28 cellular contexts compared by ENCODE assay signal in genomic region chr9:34826999-34827538, GRCh38.
DNase-seq lines count a peak whose midpoint lies in the region; ATAC-seq, FAIRE-seq and TF ChIP-seq lines count a peak whose summit lies in the region.
"Had no signal": no experiment of that assay in that cellular context is flagged by ENCODE, and none has a peak within 500 bp of the region (broad histone marks: within the 10 kb centered on the region; RNA-seq: fewer than 3 reads in every experiment).

No MANE protein-coding gene starts in this region.

- H3K9ac ChIP-seq in keratinocyte (ENCODE audit: control insufficient read depth, extremely low read depth, insufficient read depth, low read length) = no peak overlapping the region
- H3K9ac ChIP-seq: BLaER1 had no signal

- CTCF ChIA-PET in HEK293 (lab: Yijun Ruan, JAX) = no interaction called here

- intact Hi-C loops in esophagus muscularis mucosa (cut with DNase I) = no loop called here

- no peak for ATAC-seq in HG02885 (IDR thresholded peaks at IDR 0.05; ENCODE audit: poor library complexity, unreplicated experiment)
- ATAC-seq: CD8-positive, alpha-beta T cell; GM12878 had no signal

- no peak overlapping the region for H2AFZ ChIP-seq in keratinocyte (ENCODE audit: control insufficient read depth, low read length)

- DNase-seq in bronchial epithelial cell (ENCODE audit: low read depth) (no peak), esophagus muscularis mucosa (ENCODE audit: extremely low spot score) (peak; percentile 90), keratinocyte (ENCODE audit: low read depth, low spot score) (no peak), D341Med (ENCODE audit: low spot score) (no peak), HTR-8/SVneo (ENCODE audit: insufficient read length, low spot score) (no peak)
- no peak for DNase-seq in stimulated activated CD4-positive, alpha-beta T cell treated with anti-CD3 and anti-CD28 coated beads, Interleukin-2, amount 100 ng/mL, for 24 hours
- DNase-seq: 8988T; ACHN; BE2C; C1 segment of cervical spinal cord; Caco-2; Calu3; CD4-positive, CD25-positive, alpha-beta regulatory T cell; CD8-positive, alpha-beta T cell; DMS 273 treated with DMSO at 0.1 percent for 48 hours; DMS153; DMS53; DMS79; DND-41; EL; GDM1 had no signal

- POLR2A ChIA-PET in HEK293 (lab: Yijun Ruan, JAX) = no interaction called here

- no peak overlapping the region for H3K4me2 ChIP-seq in keratinocyte (ENCODE audit: control insufficient read depth, extremely low read depth, insufficient read depth, low read depth, low read length)
- H3K4me2 ChIP-seq: BLaER1 had no signal

- H3K4me3 ChIP-seq in HEK293 (ENCODE audit: low read depth, low read length) = no peak overlapping the region
- H3K4me3 ChIP-seq in bronchial epithelial cell (ENCODE audit: low read depth, low read length) = no peak overlapping the region
- H3K4me3 ChIP-seq in esophagus muscularis mucosa = no peak overlapping the region
- no peak overlapping the region for H3K4me3 ChIP-seq in keratinocyte (ENCODE audit: control insufficient read depth in 2 of 3, extremely low read depth in 1 of 3, insufficient read depth in 2 of 3, low read depth in 1 of 3, low read length in 3 of 3)
- H3K4me3 ChIP-seq: BLaER1, GM12878 had no signal

- no peak for TF ChIP-seq EP300 in esophagus muscularis mucosa (IDR thresholded peaks at IDR 0.05)

- H3K4me1 ChIP-seq in HEK293 (ENCODE audit: control insufficient read depth, insufficient read depth, low read length) (no peaks in the 10 kb centered on the region), esophagus muscularis mucosa (no peaks in the 10 kb centered on the region), keratinocyte (ENCODE audit: control insufficient read depth, extremely low read depth, insufficient read depth, low read length) (no peaks in the 10 kb centered on the region)
- H3K4me1 ChIP-seq: BE2C, BLaER1, Caco-2 had no signal

- peak; percentile 7 for FAIRE-seq in bronchial epithelial cell (lab: Jason Lieb, UNC)
- peak; percentile 5 for FAIRE-seq in keratinocyte (lab: Jason Lieb, UNC)
- FAIRE-seq in HTR-8/SVneo (lab: Jason Lieb, UNC) = no peak
- FAIRE-seq: A204.1, GM12878, GM12892, GM18507 had no signal

- no peak overlapping the region for H3K27ac ChIP-seq in HEK293 (ENCODE audit: extremely low read depth, low read depth, low read length)
- no peak overlapping the region for H3K27ac ChIP-seq in esophagus muscularis mucosa (replicated peaks in 1 of 4)
- no peak overlapping the region for H3K27ac ChIP-seq in keratinocyte (ENCODE audit: control insufficient read depth, insufficient read depth, low read length)
- H3K27ac ChIP-seq: BLaER1 had no signal

- H3K27me3 ChIP-seq in bronchial epithelial cell (ENCODE audit: control insufficient read depth, insufficient read depth, low read length) (peaks cover 2% of the 10 kb centered on the region), esophagus muscularis mucosa (no peaks in the 10 kb centered on the region), keratinocyte (ENCODE audit: control insufficient read depth, extremely low read depth, insufficient read depth, low read length) (peaks cover 15% of the 10 kb centered on the region)
- H3K27me3 ChIP-seq: BLaER1 had no signal

- no peak for TF ChIP-seq CTCF in HEK293 (tag by site-specific recombination; IDR thresholded peaks at IDR 0.05)
- no peak for TF ChIP-seq CTCF in bronchial epithelial cell (IDR thresholded peaks at IDR 0.05; ENCODE audit: insufficient read depth, low read length, severe bottlenecking)
- TF ChIP-seq CTCF in esophagus muscularis mucosa (IDR thresholded peaks at IDR 0.05) = no peak
- no peak for TF ChIP-seq CTCF in keratinocyte (optimal IDR thresholded peaks at IDR 0.05 in 1 of 3, IDR thresholded peaks at IDR 0.05 in 1 of 3, conservative IDR thresholded peaks at IDR 0.05 in 1 of 3; ENCODE audit: extremely low read depth in 1 of 3, insufficient read depth in 2 of 3, low read length in 3 of 3)

- no peaks in the 10 kb centered on the region for H4K20me1 ChIP-seq in keratinocyte (ENCODE audit: control insufficient read depth, extremely low read depth, insufficient read depth, low read length)
- H4K20me1 ChIP-seq: BLaER1 had no signal

- H3K9me3 ChIP-seq in HEK293 (ENCODE audit: control insufficient read depth, insufficient read depth, low read depth, low read length) (no peaks in the 10 kb centered on the region), esophagus muscularis mucosa (no peaks in the 10 kb centered on the region), keratinocyte (ENCODE audit: control insufficient read depth, low read depth, low read length) (no peaks in the 10 kb centered on the region)
- H3K9me3 ChIP-seq: BE2C, BLaER1, Caco-2 had no signal

- H3K9me1 ChIP-seq in keratinocyte (ENCODE audit: control insufficient read depth, extremely low read depth, insufficient read depth, low read length) = no peaks in the 10 kb centered on the region

- TF ChIP-seq POLR2A in esophagus muscularis mucosa (IDR thresholded peaks at IDR 0.05; ENCODE audit: low read depth) = no peak

- dilution Hi-C loops in keratinocyte (cut with MboI; ENCODE audit: extremely low pct_ligation_motif_present, low sequenced_read_pairs) = no loop called here

- H3K36me3 ChIP-seq in HEK293 (ENCODE audit: control insufficient read depth in 2 of 2, insufficient read depth in 1 of 2, low read length in 2 of 2) = no peaks in the 10 kb centered on the region
- H3K36me3 ChIP-seq in bronchial epithelial cell (ENCODE audit: control insufficient read depth, insufficient read depth, low read length) = no peaks in the 10 kb centered on the region
- no peaks in the 10 kb centered on the region for H3K36me3 ChIP-seq in esophagus muscularis mucosa
- no peaks in the 10 kb centered on the region for H3K36me3 ChIP-seq in keratinocyte (ENCODE audit: control insufficient read depth in 2 of 2, extremely low read depth in 1 of 2, insufficient read depth in 2 of 2, low read length in 2 of 2)
- H3K36me3 ChIP-seq: BE2C, BLaER1 had no signal

- no peaks in the 10 kb centered on the region for H3K79me2 ChIP-seq in keratinocyte (ENCODE audit: control insufficient read depth, insufficient read depth, low read length)

TF ChIP-seq in HEK293, 187 proteins besides CTCF, POLR2A, EP300 and RAD21:
- TF ChIP-seq SCRT1 (tag by site-specific recombination; IDR thresholded peaks at IDR 0.05; ENCODE audit: borderline replicate concordance) (peak; percentile 50; the same call in 1 of the 2 replicates), BCL6B (tag by site-specific recombination; IDR thresholded peaks at IDR 0.05) (no peak), SCRT2 (tag by site-specific recombination; IDR thresholded peaks at IDR 0.05) (peak; percentile 50; the same call in 1 of the 2 replicates)
